ENCODE assay signal across 17 cellular contexts in genomic region chr15:45585069-45585468, GRCh38.
"Had no signal": no experiment of that assay in that cellular context is flagged by ENCODE, and none has a peak within 500 bp of the region (broad histone marks: within the 10 kb centered on the region; RNA-seq: fewer than 3 reads in every experiment).

No MANE protein-coding gene starts in this region.

- FAIRE-seq: TTC549 had no signal

- H3K27ac Mint-ChIP-seq: activated CD8-positive, alpha-beta memory T cell treated with anti-CD3 and anti-CD28 coated beads, Interleukin-2, amount 10 ng/mL, durations not matched to agents 7 days and 5 days had no signal

- H3K27ac ChIP-seq: epithelial cell of prostate, psoas muscle, right lobe of liver had no signal

- DNase-seq: activated B cell treated with CpG ODN at 0.5 μM for 24 hours; activated CD4-positive, alpha-beta T cell treated with anti-CD3 and anti-CD28 coated beads, Interleukin-2, amount 50 U/mL, for 48 hours; activated CD8-positive, alpha-beta memory T cell treated with anti-CD3 and anti-CD28 coated beads, Interleukin-2, amount 10 ng/mL, durations not matched to agents 7 days and 5 days; activated effector memory CD4-positive, alpha-beta T cell treated with Interleukin-2 at 50 U/mL for 16 hours; activated T-cell treated with anti-CD3 and anti-CD28 coated beads, Interleukin-2, amount 50 U/mL, for 24 hours; caudate nucleus; cortex of kidney; effector memory CD4-positive, alpha-beta T cell; kidney glomerular epithelial cell; psoas muscle; right lobe of liver; spleen; stimulated activated naive CD8-positive, alpha-beta T cell treated with anti-CD3 and anti-CD28 coated beads, Interleukin-15, Interleukin-2, amounts not matched to agents 100 U/mL and 50 U/mL, for 24 hours; T-helper 2 cell; uterus had no signal

- H3K9me3 Mint-ChIP-seq: activated B cell treated with CpG ODN at 0.5 μM for 24 hours; activated T-cell treated with anti-CD3 and anti-CD28 coated beads, Interleukin-2, amount 50 U/mL, for 24 hours had no signal

- H3K36me3 ChIP-seq: right lobe of liver, spleen, uterus had no signal

- ATAC-seq: activated CD8-positive, alpha-beta memory T cell treated with anti-CD3 and anti-CD28 coated beads, Interleukin-2, amount 10 ng/mL, durations not matched to agents 7 days and 5 days; psoas muscle; right lobe of liver; stimulated activated naive CD8-positive, alpha-beta T cell treated with anti-CD3 and anti-CD28 coated beads, Interleukin-15, Interleukin-2, amounts not matched to agents 100 U/mL and 50 U/mL, for 24 hours had no signal

- H3K4me3 ChIP-seq: right lobe of liver, uterus had no signal

- H3K27me3 Mint-ChIP-seq: activated B cell treated with CpG ODN at 0.5 μM for 24 hours; activated T-cell treated with anti-CD3 and anti-CD28 coated beads, Interleukin-2, amount 50 U/mL, for 24 hours had no signal

- H3K27me3 ChIP-seq: right lobe of liver, spleen, uterus had no signal

- H3K36me3 Mint-ChIP-seq: activated CD8-positive, alpha-beta memory T cell treated with anti-CD3 and anti-CD28 coated beads, Interleukin-2, amount 10 ng/mL, durations not matched to agents 7 days and 5 days had no signal

- H3K9me3 ChIP-seq: psoas muscle, right lobe of liver, spleen, uterus had no signal
